Comparison of ENCODE assay signal across 8 cellular contexts in the genomic region with DNA sequence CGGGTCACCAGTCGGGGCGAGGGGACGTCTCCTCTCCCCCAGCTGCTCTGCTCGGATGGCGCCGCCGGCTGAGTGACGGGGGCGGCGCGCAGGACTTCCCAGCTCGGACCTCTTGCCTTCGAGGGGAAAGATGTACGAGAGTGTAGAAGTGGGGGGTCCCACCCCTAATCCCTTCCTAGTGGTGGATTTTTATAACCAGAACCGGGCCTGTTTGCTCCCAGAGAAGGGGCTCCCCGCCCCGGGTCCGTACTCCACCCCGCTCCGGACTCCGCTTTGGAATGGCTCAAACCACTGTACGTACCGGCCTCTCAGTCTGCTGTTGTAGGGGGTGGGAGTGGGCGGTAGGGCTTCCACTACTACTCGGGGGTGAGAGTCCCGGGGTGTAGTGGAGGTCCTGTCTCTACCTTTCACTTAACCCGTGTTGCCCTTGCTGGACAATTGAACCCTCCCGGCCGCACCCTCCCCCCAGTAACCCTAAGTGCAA. TPM values are rescaled to one million over a fixed set of nuclear protein-coding genes. Genes with fewer than 3 reads are reported as not detected.
DNase-seq lines count a peak whose midpoint lies in the region; ATAC-seq, FAIRE-seq and TF ChIP-seq lines count a peak whose summit lies in the region.

No MANE protein-coding gene starts in this region.

- no peak for DNase-seq in T-helper 1 cell
- no peak for DNase-seq in bronchial epithelial cell (ENCODE audit: low read depth)
- DNase-seq in right lobe of liver = no peak
- no peak for DNase-seq in suprapubic skin (ENCODE audit: low spot score in 2 of 2)
- DNase-seq in amygdala (lab: John Stamatoyannopoulos, UW) = no peak
- no peak for DNase-seq in RPMI8226

- no peaks in the 10 kb centered on the region for H3K9me3 ChIP-seq in right lobe of liver
- H3K9me3 ChIP-seq in suprapubic skin = no peaks in the 10 kb centered on the region

- peaks cover 16% of the 10 kb centered on the region for H3K36me3 Mint-ChIP-seq in T-helper 1 cell treated with Interleukin-12 subunit alpha and Interleukin-12 subunit beta and Interleukin-4 antibody, amounts not matched to agents 30 μg/mL and 1 μg/mL, for 36 hours (ENCODE audit: low read depth)

- TF ChIP-seq POLR2A in right lobe of liver (IDR thresholded peaks at IDR 0.05) (peak; percentile 6), suprapubic skin (IDR thresholded peaks at IDR 0.05) (no peak)

- H3K27me3 Mint-ChIP-seq in T-helper 1 cell treated with Interleukin-12 subunit alpha and Interleukin-12 subunit beta and Interleukin-4 antibody, amounts not matched to agents 30 μg/mL and 1 μg/mL, for 36 hours (ENCODE audit: low read depth) = peaks cover 8% of the 10 kb centered on the region

- H3K4me1 Mint-ChIP-seq in T-helper 1 cell treated with Interleukin-12 subunit alpha and Interleukin-12 subunit beta and Interleukin-4 antibody, amounts not matched to agents 30 μg/mL and 1 μg/mL, for 36 hours (ENCODE audit: low read depth) = peaks cover 40% of the 10 kb centered on the region

- H3K4me3 Mint-ChIP-seq in T-helper 1 cell treated with Interleukin-12 subunit alpha and Interleukin-12 subunit beta and Interleukin-4 antibody, amounts not matched to agents 30 μg/mL and 1 μg/mL, for 36 hours = peak overlapping the region; percentile 51

- no peak for TF ChIP-seq EP300 in suprapubic skin (IDR thresholded peaks at IDR 0.05)

- no peaks in the 10 kb centered on the region for H3K36me3 ChIP-seq in bronchial epithelial cell (ENCODE audit: control insufficient read depth, insufficient read depth, low read length)
- no peaks in the 10 kb centered on the region for H3K36me3 ChIP-seq in right lobe of liver
- H3K36me3 ChIP-seq in suprapubic skin = no peaks in the 10 kb centered on the region

- no peaks in the 10 kb centered on the region for H3K9me3 Mint-ChIP-seq in T-helper 1 cell treated with Interleukin-12 subunit alpha and Interleukin-12 subunit beta and Interleukin-4 antibody, amounts not matched to agents 30 μg/mL and 1 μg/mL, for 36 hours

- WGBS in right lobe of liver (ENCODE audit: insufficient coverage, low coverage, low lambda C conversion rate, missing lambda C conversion rate) = 17% methylated on average over 11 of the region's 30 CpGs
- 13% methylated on average over 16 of the region's 30 CpGs for WGBS in suprapubic skin

- H3K27ac ChIP-seq in right lobe of liver (peak overlapping the region; percentile 83 to 97 (median 92)), suprapubic skin (peak overlapping the region; percentile 96)

- H3K4me1 ChIP-seq in right lobe of liver (peaks cover 0 to 60% (median 23%) of the 10 kb centered on the region in 4 donors), suprapubic skin (peaks cover 96% of the 10 kb centered on the region)

- H3K4me3 ChIP-seq in bronchial epithelial cell (ENCODE audit: low read depth, low read length) (peak overlapping the region; percentile 57), right lobe of liver (peak overlapping the region; percentile 85 to 95 (median 92)), suprapubic skin (peak overlapping the region; percentile 70)

- TF ChIP-seq CTCF in bronchial epithelial cell (IDR thresholded peaks at IDR 0.05; ENCODE audit: insufficient read depth, low read length, severe bottlenecking) (no peak), right lobe of liver (IDR thresholded peaks at IDR 0.05) (no peak), suprapubic skin (IDR thresholded peaks at IDR 0.05) (no peak)

- ATAC-seq in right lobe of liver = no peak
- no peak for ATAC-seq in HG03442 (IDR thresholded peaks at IDR 0.05; ENCODE audit: unreplicated experiment)

- no peak overlapping the region for H3K27ac Mint-ChIP-seq in T-helper 1 cell treated with Interleukin-12 subunit alpha and Interleukin-12 subunit beta and Interleukin-4 antibody, amounts not matched to agents 30 μg/mL and 1 μg/mL, for 36 hours

- no peak for FAIRE-seq in bronchial epithelial cell (lab: Jason Lieb, UNC)

- no peaks in the 10 kb centered on the region for H3K27me3 ChIP-seq in bronchial epithelial cell (ENCODE audit: control insufficient read depth, insufficient read depth, low read length)
- H3K27me3 ChIP-seq in right lobe of liver = no peaks in the 10 kb centered on the region
- no peaks in the 10 kb centered on the region for H3K27me3 ChIP-seq in suprapubic skin

- intact Hi-C loops in right lobe of liver (cut with DNase I) = no loop called here

RNA-seq across cellular contexts. Expression of a gene that starts 21.9 kb away (rescaled TPM):
- total RNA-seq in bronchial epithelial cell = 0.13 and 0.53 TPM in 2 replicates
- under 1 TPM in 5 of 6 experiments, not detected in 1; 0.22 to 0.78 (median 0.37) TPM for total RNA-seq in right lobe of liver
- 1 to 10 TPM in 1 of 4 donors, not detected in 3; 2.1 TPM for total RNA-seq in suprapubic skin

RNA-seq across cellular contexts. Expression of a gene that starts 33.6 kb away (rescaled TPM):
- 1.3 and 2.3 TPM in 2 replicates for total RNA-seq in bronchial epithelial cell
- total RNA-seq in right lobe of liver = 10 to 100 TPM; 17.7 to 41.9 (median 22.9) TPM
- 10 to 100 TPM; 19.4 to 32.1 (median 28.3) TPM for total RNA-seq in suprapubic skin

RNA-seq across cellular contexts. Expression of a gene that starts 54.9 kb away (rescaled TPM):
- 3.4 and 4.6 TPM in 2 replicates for total RNA-seq in bronchial epithelial cell
- total RNA-seq in right lobe of liver = 1 to 10 TPM in 5 of 6 experiments, under 1 TPM in 1; 0.42 to 9.1 (median 3.1) TPM
- total RNA-seq in suprapubic skin = 1 to 10 TPM; 2.7 to 5.3 (median 3.3) TPM
